18 cellular contexts compared by ENCODE assay signal in the genomic region with DNA sequence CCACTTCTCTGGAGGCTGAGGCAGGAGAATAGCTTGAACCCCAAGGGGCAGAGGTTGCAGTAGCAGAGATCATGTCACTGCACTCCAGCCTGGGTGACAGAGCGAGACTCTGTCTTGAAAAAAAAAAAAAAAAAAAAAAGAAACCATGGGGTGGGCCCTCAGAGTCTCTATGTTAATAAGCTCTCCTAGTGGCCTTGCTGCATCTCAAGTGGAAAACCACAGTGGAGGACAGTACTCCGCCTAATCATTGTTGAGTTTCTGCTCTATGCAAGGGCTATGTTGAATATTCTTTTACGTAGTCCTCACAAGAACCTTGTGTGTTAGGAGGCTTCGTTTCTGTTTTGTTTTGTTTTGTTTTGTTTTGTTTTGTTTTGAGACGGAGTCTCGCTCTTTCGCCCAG.
"Had no signal": no experiment of that assay in that cellular context is flagged by ENCODE, and none has a peak within 500 bp of the region (broad histone marks: within the 10 kb centered on the region; RNA-seq: fewer than 3 reads in every experiment).

No MANE protein-coding gene starts in this region.

- H3K4me1 Mint-ChIP-seq: activated T-helper 17 cell treated with anti-CD3 and anti-CD28 coated beads, Interleukin-2, amount 50 U/mL, for 72 hours; natural killer cell; stimulated activated effector memory CD8-positive, alpha-beta T cell treated with anti-CD3 and anti-CD28 coated beads, Interleukin-12 subunit alpha, Interleukin-12 subunit beta, amount 100 ng/mL, for 72 hours; stimulated activated naive CD8-positive, alpha-beta T cell treated with anti-CD3 and anti-CD28 coated beads, Interleukin-15, amount 100 ng/mL, for 72 hours had no signal

- H3K9me3 Mint-ChIP-seq: activated naive CD4-positive, alpha-beta T cell treated with anti-CD3 and anti-CD28 coated beads, Interleukin-2, amount 50 U/mL, for 72 hours; activated T-cell treated with anti-CD3 and anti-CD28 coated beads, Interleukin-2, amount 50 U/mL, for 24 hours; activated T-helper 17 cell treated with anti-CD3 and anti-CD28 coated beads, Interleukin-2, amount 50 U/mL, for 72 hours; brain; dendritic cell treated with granulocyte-macrophage colony-stimulating factor and Interleukin-4, amounts not matched to agents 40 ng/mL and 50 ng/mL, for 4 days; natural killer cell; stimulated activated effector memory CD8-positive, alpha-beta T cell treated with anti-CD3 and anti-CD28 coated beads, Interleukin-12 subunit alpha, Interleukin-12 subunit beta, amount 100 ng/mL, for 72 hours; stimulated activated naive CD8-positive, alpha-beta T cell treated with anti-CD3 and anti-CD28 coated beads, Interleukin-15, amount 100 ng/mL, for 72 hours had no signal

- H3K4me2 ChIP-seq: hepatocyte had no signal

- H3K27ac ChIP-seq: hepatocyte, left lung, prostate gland, suprapubic skin, transverse colon, uterus, WERI-Rb-1 had no signal

- ATAC-seq: activated naive CD4-positive, alpha-beta T cell treated with anti-CD3 and anti-CD28 coated beads, Interleukin-2, amount 50 U/mL, for 72 hours; activated T-helper 17 cell treated with anti-CD3 and anti-CD28 coated beads, Interleukin-2, amount 50 U/mL, for 72 hours; natural killer cell; stimulated activated effector memory CD8-positive, alpha-beta T cell treated with anti-CD3 and anti-CD28 coated beads, Interleukin-12 subunit alpha, Interleukin-12 subunit beta, amount 100 ng/mL, for 72 hours; stimulated activated naive CD8-positive, alpha-beta T cell treated with anti-CD3 and anti-CD28 coated beads, Interleukin-15, amount 100 ng/mL, for 72 hours had no signal

- H3K36me3 Mint-ChIP-seq: natural killer cell had no signal

- H2AFZ ChIP-seq: hepatocyte had no signal

- H3K79me2 ChIP-seq: hepatocyte had no signal

- H3K9me3 ChIP-seq: left lung, prostate gland, suprapubic skin, transverse colon, uterus had no signal

- H3K4me1 ChIP-seq: left lung, prostate gland, suprapubic skin, transverse colon, uterus had no signal

- DNase-seq: activated T-cell treated with anti-CD3 and anti-CD28 coated beads, Interleukin-2, amount 50 U/mL, for 24 hours; aorta; effector CD4-positive, alpha-beta T cell; left lung; natural killer cell; stimulated activated CD4-positive, alpha-beta T cell treated with anti-CD3 and anti-CD28 coated beads, Interleukin-12 subunit alpha, Interleukin-12 subunit beta, amount 100 ng/mL, for 4 hours; stimulated activated naive CD8-positive, alpha-beta T cell treated with anti-CD3 and anti-CD28 coated beads, Interleukin-15, amount 100 ng/mL, for 72 hours; transverse colon; uterus had no signal

- H3K27ac Mint-ChIP-seq: activated naive CD4-positive, alpha-beta T cell treated with anti-CD3 and anti-CD28 coated beads, Interleukin-2, amount 50 U/mL, for 72 hours; activated T-cell treated with anti-CD3 and anti-CD28 coated beads, Interleukin-2, amount 50 U/mL, for 24 hours; activated T-helper 17 cell treated with anti-CD3 and anti-CD28 coated beads, Interleukin-2, amount 50 U/mL, for 72 hours; dendritic cell treated with granulocyte-macrophage colony-stimulating factor and Interleukin-4, amounts not matched to agents 40 ng/mL and 50 ng/mL, for 4 days; natural killer cell; stimulated activated effector memory CD8-positive, alpha-beta T cell treated with anti-CD3 and anti-CD28 coated beads, Interleukin-12 subunit alpha, Interleukin-12 subunit beta, amount 100 ng/mL, for 72 hours had no signal

- H3K27me3 ChIP-seq: hepatocyte, left lung, suprapubic skin, transverse colon, uterus had no signal

- H3K4me3 Mint-ChIP-seq: activated T-cell treated with anti-CD3 and anti-CD28 coated beads, Interleukin-2, amount 50 U/mL, for 24 hours; activated T-helper 17 cell treated with anti-CD3 and anti-CD28 coated beads, Interleukin-2, amount 50 U/mL, for 72 hours; brain; dendritic cell treated with granulocyte-macrophage colony-stimulating factor and Interleukin-4, amounts not matched to agents 40 ng/mL and 50 ng/mL, for 4 days; natural killer cell; stimulated activated effector memory CD8-positive, alpha-beta T cell treated with anti-CD3 and anti-CD28 coated beads, Interleukin-12 subunit alpha, Interleukin-12 subunit beta, amount 100 ng/mL, for 72 hours; stimulated activated naive CD8-positive, alpha-beta T cell treated with anti-CD3 and anti-CD28 coated beads, Interleukin-15, amount 100 ng/mL, for 72 hours had no signal

- H3K4me3 ChIP-seq: hepatocyte, left lung, prostate gland, suprapubic skin, transverse colon, uterus had no signal

- H3K36me3 ChIP-seq: uterus had no signal

- H3K27me3 Mint-ChIP-seq: activated T-cell treated with anti-CD3 and anti-CD28 coated beads, Interleukin-2, amount 50 U/mL, for 24 hours; activated T-helper 17 cell treated with anti-CD3 and anti-CD28 coated beads, Interleukin-2, amount 50 U/mL, for 72 hours; dendritic cell treated with granulocyte-macrophage colony-stimulating factor and Interleukin-4, amounts not matched to agents 40 ng/mL and 50 ng/mL, for 4 days; stimulated activated naive CD8-positive, alpha-beta T cell treated with anti-CD3 and anti-CD28 coated beads, Interleukin-15, amount 100 ng/mL, for 72 hours had no signal
